ENCODE assay signal across 8 cellular contexts in genomic region chr3:184176377-184177330, GRCh38. TPM values are rescaled to one million over a fixed set of nuclear protein-coding genes. Genes with fewer than 3 reads are reported as not detected.
DNase-seq lines count a peak whose midpoint lies in the region; ATAC-seq, FAIRE-seq and TF ChIP-seq lines count a peak whose summit lies in the region.

No MANE protein-coding gene starts in this region.

- DNase-seq in D721Med (ENCODE audit: insufficient read length, low spot score), result peak; percentile 77
- DNase-seq in MM.1S, result no peak
- no peak for DNase-seq in activated naive CD8-positive, alpha-beta T cell treated with anti-CD3 and anti-CD28 coated beads, Interleukin-2, amount 10 ng/mL, durations not matched to agents 7 days and 5 days
- peak; percentile 56 to 77 for DNase-seq in heart right ventricle
- DNase-seq in ovary, result peak; percentile 65 to 78 (median 75)

- peaks cover 40% of the 10 kb centered on the region for H3K79me2 ChIP-seq in MM.1S (ENCODE audit: low read length)

- peaks cover 19% of the 10 kb centered on the region for H3K36me3 Mint-ChIP-seq in activated naive CD8-positive, alpha-beta T cell treated with anti-CD3 and anti-CD28 coated beads, Interleukin-2, amount 10 ng/mL, durations not matched to agents 7 days and 5 days

- TF ChIP-seq POLR2A in ovary (IDR thresholded peaks at IDR 0.05), result no peak

- no peak overlapping the region for H3K9ac ChIP-seq in MM.1S (ENCODE audit: low read length)

- no peak for TF ChIP-seq EP300 in ovary (IDR thresholded peaks at IDR 0.05)

- H3K4me3 ChIP-seq in MM.1S (ENCODE audit: low read length), result no peak overlapping the region
- peak overlapping the region; percentile 86 to 100 (median 94) for H3K4me3 ChIP-seq in heart right ventricle
- H3K4me3 ChIP-seq in ovary, result peak overlapping the region; percentile 72

- H3K36me3 ChIP-seq in MM.1S (replicated peaks; ENCODE audit: insufficient read depth, low read length), result no peaks in the 10 kb centered on the region; the same call in 1 of the 2 replicates
- peaks cover 10 to 70% (median 56%) of the 10 kb centered on the region in 9 donors for H3K36me3 ChIP-seq in heart right ventricle
- no peaks in the 10 kb centered on the region for H3K36me3 ChIP-seq in ovary

- H3K27ac ChIP-seq in MM.1S (ENCODE audit: low read length) (no peak overlapping the region), heart right ventricle (peak overlapping the region; percentile 21 to 99 (median 98)), ovary (peak overlapping the region in 1 of 2 donors; percentile 74)

- H3K4me3 Mint-ChIP-seq in activated naive CD8-positive, alpha-beta T cell treated with anti-CD3 and anti-CD28 coated beads, Interleukin-2, amount 10 ng/mL, durations not matched to agents 7 days and 5 days, result peak overlapping the region; percentile 92

- no peaks in the 10 kb centered on the region for H3K9me3 ChIP-seq in MM.1S (replicated peaks; ENCODE audit: insufficient read depth, low read length)
- H3K9me3 ChIP-seq in heart right ventricle, result no peaks in the 10 kb centered on the region
- H3K9me3 ChIP-seq in ovary, result no peaks in the 10 kb centered on the region

- H3K27me3 Mint-ChIP-seq in activated naive CD8-positive, alpha-beta T cell treated with anti-CD3 and anti-CD28 coated beads, Interleukin-2, amount 10 ng/mL, durations not matched to agents 7 days and 5 days, result no peaks in the 10 kb centered on the region

- H3K9me2 ChIP-seq in MM.1S (replicated peaks; ENCODE audit: insufficient read depth, low read length), result no peaks in the 10 kb centered on the region

- H3K4me1 ChIP-seq in MM.1S (ENCODE audit: low read length) (peaks cover 16% of the 10 kb centered on the region; the same call in 1 of the 2 replicates), heart right ventricle (peaks cover 10 to 68% (median 42%) of the 10 kb centered on the region in 9 donors), ovary (ENCODE audit: insufficient read depth) (peaks cover 7% of the 10 kb centered on the region)

- intact Hi-C loops in heart right ventricle (cut with DNase I) (loop anchor here in 2 of 10 donors (5.0 kb wide), 2 partner anchors 39 to 121 kb away; partner anchors contain the start of genes EIF2B5 (in 1 of the 2) and PSMD2 (in 1 of the 2)), ovary (cut with DNase I) (no loop called here)

- TF ChIP-seq CTCF in D721Med (IDR thresholded peaks at IDR 0.05; ENCODE audit: insufficient read depth, missing control alignments) (no peak), MM.1S (IDR thresholded peaks at IDR 0.05; ENCODE audit: low read length) (no peak), heart right ventricle (IDR thresholded peaks at IDR 0.05) (no peak), ovary (IDR thresholded peaks at IDR 0.05) (no peak)

- ATAC-seq in activated naive CD8-positive, alpha-beta T cell treated with anti-CD3 and anti-CD28 coated beads, Interleukin-2, amount 10 ng/mL, durations not matched to agents 7 days and 5 days (ENCODE audit: low read depth), result no peak
- peak; percentile 27 to 60 (median 49) for ATAC-seq in heart right ventricle
- no peak for ATAC-seq in HG03159 (IDR thresholded peaks at IDR 0.05; ENCODE audit: unreplicated experiment)
- no peak for ATAC-seq in GM19397 (IDR thresholded peaks at IDR 0.05; ENCODE audit: unreplicated experiment)
- ATAC-seq in GM21360 (IDR thresholded peaks at IDR 0.05; ENCODE audit: unreplicated experiment), result no peak

- H3K27me3 ChIP-seq in MM.1S (replicated peaks; ENCODE audit: insufficient read depth, low read length), result no peaks in the 10 kb centered on the region
- H3K27me3 ChIP-seq in heart right ventricle, result no peaks in the 10 kb centered on the region
- no peaks in the 10 kb centered on the region for H3K27me3 ChIP-seq in ovary

- H3K9me3 Mint-ChIP-seq in activated naive CD8-positive, alpha-beta T cell treated with anti-CD3 and anti-CD28 coated beads, Interleukin-2, amount 10 ng/mL, durations not matched to agents 7 days and 5 days, result no peaks in the 10 kb centered on the region

- WGBS in heart right ventricle, 2 donors, result 20 to 23% methylated on average over 19 of the region's 19 CpGs
- WGBS in ovary, 3 donors, result 21 to 30% (median 23%) methylated on average over 19 of the region's 19 CpGs

- FAIRE-seq in D721Med (lab: Jason Lieb, UNC), result no peak

- H3K4me2 ChIP-seq in MM.1S (ENCODE audit: low read depth, low read length), result peak overlapping the region; percentile 82; the same call in 1 of the 2 replicates

- POLR2A ChIA-PET in activated naive CD8-positive, alpha-beta T cell treated with anti-CD3 and anti-CD28 coated beads, Interleukin-2, amount 10 ng/mL, durations not matched to agents 7 days and 5 days (lab: Charles Lee), result no interaction called here

- peaks cover 20% of the 10 kb centered on the region for H3K4me1 Mint-ChIP-seq in activated naive CD8-positive, alpha-beta T cell treated with anti-CD3 and anti-CD28 coated beads, Interleukin-2, amount 10 ng/mL, durations not matched to agents 7 days and 5 days

- no peaks in the 10 kb centered on the region for H4K20me1 ChIP-seq in MM.1S (ENCODE audit: insufficient read depth, low read length)

- no peak overlapping the region for H3K27ac Mint-ChIP-seq in activated naive CD8-positive, alpha-beta T cell treated with anti-CD3 and anti-CD28 coated beads, Interleukin-2, amount 10 ng/mL, durations not matched to agents 7 days and 5 days

- no peak overlapping the region for H2AFZ ChIP-seq in MM.1S (ENCODE audit: low read length)

- 0 out of 2 replicates have a peak, but pooled peaks cover 6% of the 10 kb centered on the region for H3F3A ChIP-seq in MM.1S (ENCODE audit: insufficient read depth, low read length)

RNA-seq across cellular contexts. Expression of gene AP2M1, which starts 2.0 kb away (rescaled TPM):
- 100 to 1,000 TPM; 210 to 213 TPM for total RNA-seq in activated naive CD8-positive, alpha-beta T cell treated with anti-CD3 and anti-CD28 coated beads, Interleukin-2, amount 10 ng/mL, durations not matched to agents 7 days and 5 days
- 100 to 1,000 TPM; 263 to 371 (median 321) TPM for total RNA-seq in heart right ventricle
- 100 to 1,000 TPM; 187 to 390 TPM for polyA plus RNA-seq in heart right ventricle
- total RNA-seq in ovary, result 100 to 1,000 TPM; 107 to 281 (median 252) TPM
- 100 to 1,000 TPM; 236 to 371 TPM for polyA plus RNA-seq in ovary

RNA-seq across cellular contexts. Expression of gene ABCF3, which starts 9.3 kb away (rescaled TPM):
- 10 to 100 TPM; 68.6 to 76.3 TPM for total RNA-seq in activated naive CD8-positive, alpha-beta T cell treated with anti-CD3 and anti-CD28 coated beads, Interleukin-2, amount 10 ng/mL, durations not matched to agents 7 days and 5 days
- total RNA-seq in heart right ventricle (10 to 100 TPM; 60.1 to 90.7 (median 68.3) TPM), ovary (10 to 100 TPM; 56.6 to 82.0 (median 61.7) TPM)
- polyA plus RNA-seq in heart right ventricle (10 to 100 TPM; 78.0 to 87.9 TPM), ovary (10 to 100 TPM; 30.2 to 42.8 TPM)

RNA-seq across cellular contexts. Expression of gene DVL3, which starts 21.5 kb away (rescaled TPM):
- total RNA-seq in activated naive CD8-positive, alpha-beta T cell treated with anti-CD3 and anti-CD28 coated beads, Interleukin-2, amount 10 ng/mL, durations not matched to agents 7 days and 5 days, result 10 to 100 TPM; 39.9 to 41.0 TPM
- total RNA-seq in heart right ventricle, result 10 to 100 TPM; 52.6 to 81.7 (median 68.6) TPM
- 10 to 100 TPM; 37.5 to 42.0 TPM for polyA plus RNA-seq in heart right ventricle
- 10 to 100 TPM; 30.2 to 93.8 (median 74.8) TPM for total RNA-seq in ovary
- polyA plus RNA-seq in ovary, result 10 to 100 TPM; 40.8 to 48.1 TPM

RNA-seq across cellular contexts. Expression of gene EIF2B5, which starts 41.5 kb away (rescaled TPM):
- total RNA-seq in activated naive CD8-positive, alpha-beta T cell treated with anti-CD3 and anti-CD28 coated beads, Interleukin-2, amount 10 ng/mL, durations not matched to agents 7 days and 5 days, result 10 to 100 TPM; 54.7 to 61.8 TPM
- total RNA-seq in heart right ventricle (10 to 100 TPM; 26.8 to 37.3 (median 31.6) TPM), ovary (10 to 100 TPM; 18.6 to 31.9 (median 28.7) TPM)
- polyA plus RNA-seq in heart right ventricle (10 to 100 TPM; 30.6 to 44.6 TPM), ovary (10 to 100 TPM; 26.2 to 42.4 TPM)

RNA-seq across cellular contexts. Expression of gene VWA5B2, which starts 52.7 kb away (rescaled TPM):
- total RNA-seq in activated naive CD8-positive, alpha-beta T cell treated with anti-CD3 and anti-CD28 coated beads, Interleukin-2, amount 10 ng/mL, durations not matched to agents 7 days and 5 days, result under 1 TPM in 1 of 2 experiments, not detected in 1; 0.25 TPM
- total RNA-seq in heart right ventricle (under 1 TPM in 1 of 10 donors, not detected in 9; 0.09 TPM), ovary (1 to 10 TPM in 1 of 7 donors, under 1 TPM in 5, not detected in 1; 0.24 to 5.9 (median 0.64) TPM)
- polyA plus RNA-seq in heart right ventricle (under 1 TPM in 1 of 2 donors, not detected in 1; 0.03 TPM), ovary (under 1 TPM; 0.15 to 0.36 TPM)

Comparison
In these comparisons a context has a peak if more than half of its experiments do, and no peak if none do; other contexts are left out.
1. DNase-seq: peak in D721Med (single experiment), heart right ventricle (2 of 2) and ovary (5 of 5); none in MM.1S (single experiment) and activated naive CD8-positive, alpha-beta T cell treated with anti-CD3 and anti-CD28 coated beads, Interleukin-2, amount 10 ng/mL, durations not matched to agents 7 days and 5 days (single experiment).
2. ATAC-seq: peak in heart right ventricle (8 of 8); none in activated naive CD8-positive, alpha-beta T cell treated with anti-CD3 and anti-CD28 coated beads, Interleukin-2, amount 10 ng/mL, durations not matched to agents 7 days and 5 days (single experiment), HG03159 (single experiment), GM19397 (single experiment) and GM21360 (single experiment).